Comparison of ENCODE assay signal across 20 cellular contexts in the genomic region with DNA sequence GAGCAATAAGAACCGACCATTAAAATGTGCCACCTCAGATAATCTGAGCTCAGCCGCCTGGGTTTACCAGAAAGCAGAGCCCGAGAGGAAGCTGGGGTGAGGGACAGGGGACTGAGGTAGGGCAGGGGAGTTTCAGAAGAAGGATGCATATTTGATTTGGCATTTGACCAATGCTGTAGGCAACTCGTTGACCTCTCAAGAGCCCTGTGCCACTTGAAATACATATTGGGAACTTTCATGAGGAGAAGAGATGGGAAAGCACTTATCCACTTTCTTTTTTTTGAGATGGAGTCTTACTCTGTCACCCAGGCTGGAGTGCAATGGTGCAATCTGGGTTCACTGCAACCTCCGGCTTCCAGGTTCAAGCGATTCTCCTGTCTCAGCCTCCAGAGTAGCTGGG.
"Had no signal": no experiment of that assay in that cellular context is flagged by ENCODE, and none has a peak within 500 bp of the region (broad histone marks: within the 10 kb centered on the region; RNA-seq: fewer than 3 reads in every experiment).

No MANE protein-coding gene starts in this region.

- H3K27ac Mint-ChIP-seq: stimulated activated effector memory CD8-positive, alpha-beta T cell treated with anti-CD3 and anti-CD28 coated beads, Interleukin-12 subunit alpha, Interleukin-12 subunit beta, amount 100 ng/mL, for 72 hours had no signal

- H3K4me3 ChIP-seq: heart left ventricle, mucosa of descending colon, psoas muscle, right lobe of liver, tibial artery, upper lobe of left lung, uterus had no signal

- H3K36me3 ChIP-seq: heart left ventricle, neutrophil, right lobe of liver, tibial artery, upper lobe of left lung, uterus had no signal

- ATAC-seq: esophagus mucosa; heart left ventricle; left colon; mucosa of descending colon; naive thymus-derived CD8-positive, alpha-beta T cell; psoas muscle; right lobe of liver; stimulated activated effector memory CD8-positive, alpha-beta T cell treated with anti-CD3 and anti-CD28 coated beads, Interleukin-12 subunit alpha, Interleukin-12 subunit beta, amount 100 ng/mL, for 72 hours; stimulated activated naive CD8-positive, alpha-beta T cell treated with anti-CD3 and anti-CD28 coated beads, Interleukin-15, Interleukin-2, amounts not matched to agents 100 U/mL and 50 U/mL, for 24 hours had no signal

- H3K4me1 Mint-ChIP-seq: naive thymus-derived CD8-positive, alpha-beta T cell had no signal

- H3K27me3 ChIP-seq: heart left ventricle, neutrophil, right lobe of liver, tibial artery, upper lobe of left lung, uterus had no signal

- DNase-seq: effector CD8-positive, alpha-beta T cell; heart left ventricle; hippocampal formation; left colon; mucosa of descending colon; naive thymus-derived CD8-positive, alpha-beta T cell; psoas muscle; retina; right lobe of liver; stimulated activated CD4-positive, alpha-beta T cell treated with anti-CD3 and anti-CD28 coated beads, Interleukin-4, amount 100 ng/mL, for 1 hour; stimulated activated CD8-positive, alpha-beta memory T cell treated with anti-CD3 and anti-CD28 coated beads, Interleukin-4, amount 100 ng/mL, for 48 hours; stimulated activated naive CD8-positive, alpha-beta T cell treated with anti-CD3 and anti-CD28 coated beads, Interleukin-15, Interleukin-2, amounts not matched to agents 100 U/mL and 50 U/mL, for 24 hours; tibial artery; upper lobe of left lung; uterus had no signal

- H3K36me3 Mint-ChIP-seq: naive thymus-derived CD8-positive, alpha-beta T cell; stimulated activated effector memory CD8-positive, alpha-beta T cell treated with anti-CD3 and anti-CD28 coated beads, Interleukin-12 subunit alpha, Interleukin-12 subunit beta, amount 100 ng/mL, for 72 hours had no signal

- H3K4me3 Mint-ChIP-seq: naive thymus-derived CD8-positive, alpha-beta T cell; stimulated activated effector memory CD8-positive, alpha-beta T cell treated with anti-CD3 and anti-CD28 coated beads, Interleukin-12 subunit alpha, Interleukin-12 subunit beta, amount 100 ng/mL, for 72 hours had no signal

- H3K9me3 ChIP-seq: heart left ventricle, mucosa of descending colon, neutrophil, psoas muscle, right lobe of liver, tibial artery, upper lobe of left lung, uterus had no signal

- H3K9me3 Mint-ChIP-seq: naive thymus-derived CD8-positive, alpha-beta T cell; stimulated activated effector memory CD8-positive, alpha-beta T cell treated with anti-CD3 and anti-CD28 coated beads, Interleukin-12 subunit alpha, Interleukin-12 subunit beta, amount 100 ng/mL, for 72 hours had no signal

- FAIRE-seq: endometrium, frontal cortex had no signal

- H3K4me1 ChIP-seq: psoas muscle, uterus had no signal

- H3K27ac ChIP-seq: heart left ventricle, neutrophil, psoas muscle, right lobe of liver, tibial artery, upper lobe of left lung, uterus had no signal
